1 cellular context compared by ENCODE assay signal in genomic region chr18:58024139-58024538, GRCh38.
TF ChIP-seq lines count a peak whose summit lies in the region.

No MANE protein-coding gene starts in this region.

TF ChIP-seq in HepG2, 621 proteins besides CTCF, POLR2A, EP300 and RAD21 (continued from another document and continues in another):
- TF ChIP-seq ZNF281 (CRISPR knock-in tag; IDR thresholded peaks at IDR 0.05; ENCODE audit: borderline replicate concordance) (no peak), TBL1XR1 (IDR thresholded peaks at IDR 0.05; ENCODE audit: borderline replicate concordance, low read length, partially characterized antibody) (no peak), PHF21A (CRISPR knock-in tag; IDR thresholded peaks at IDR 0.05) (peak; percentile 46; the same call in 1 of the 2 replicates), ZMYM4 (CRISPR knock-in tag; IDR thresholded peaks at IDR 0.05) (no peak), ZSCAN9 (CRISPR knock-in tag; IDR thresholded peaks at IDR 0.05; ENCODE audit: borderline replicate concordance) (0 out of 2 replicates have a peak, but pooled peaks have one; percentile 23), ZSCAN29 (CRISPR knock-in tag; conservative IDR thresholded peaks at IDR 0.05) (0 out of 2 replicates have a peak, but pooled peaks have one; percentile 66), NFYB (CRISPR knock-in tag; IDR thresholded peaks at IDR 0.05) (peak; percentile 48; the same call in 1 of the 2 replicates), ZNF326 (CRISPR knock-in tag; IDR thresholded peaks at IDR 0.05; ENCODE audit: borderline replicate concordance) (no peak), ZNF354B (CRISPR knock-in tag; IDR thresholded peaks at IDR 0.05) (no peak), ZNF629 (CRISPR knock-in tag; conservative IDR thresholded peaks at IDR 0.05) (peak; percentile 13; the same call in 1 of the 2 replicates), MBNL3 (CRISPR knock-in tag; conservative IDR thresholded peaks at IDR 0.05) (no peak), NFIC (IDR thresholded peaks at IDR 0.05; ENCODE audit: low read length) (peak; percentile 76), HOXA3 (CRISPR knock-in tag; IDR thresholded peaks at IDR 0.05) (peak; percentile 32; the same call in 1 of the 2 replicates), ZFX (CRISPR knock-in tag; IDR thresholded peaks at IDR 0.05; ENCODE audit: low read depth) (no peak), TARDBP (CRISPR knock-in tag; IDR thresholded peaks at IDR 0.05) (peak; percentile 56; the same call in 1 of the 2 replicates), REL (CRISPR knock-in tag; conservative IDR thresholded peaks at IDR 0.05) (no peak), FOXP4 (CRISPR knock-in tag; IDR thresholded peaks at IDR 0.05) (peak; percentile 82), CREB1 (IDR thresholded peaks at IDR 0.05) (no peak), CREB1 (CRISPR knock-in tag; IDR thresholded peaks at IDR 0.05) (peak; percentile 48; the same call in 1 of the 2 replicates), SRSF1 (optimal IDR thresholded peaks at IDR 0.05; ENCODE audit: low read depth, low read length) (no peak), ARNTL (CRISPR knock-in tag; IDR thresholded peaks at IDR 0.05) (peak; percentile 30; the same call in 1 of the 2 replicates), TRAFD1 (CRISPR knock-in tag; IDR thresholded peaks at IDR 0.05; ENCODE audit: borderline replicate concordance) (no peak), ZNF329 (CRISPR knock-in tag; IDR thresholded peaks at IDR 0.05; ENCODE audit: low read depth) (no peak), ZNF607 (CRISPR knock-in tag; IDR thresholded peaks at IDR 0.05; ENCODE audit: borderline replicate concordance) (no peak), ZNF646 (CRISPR knock-in tag; IDR thresholded peaks at IDR 0.05) (no peak), SOX5 (CRISPR knock-in tag; IDR thresholded peaks at IDR 0.05; ENCODE audit: borderline replicate concordance) (peak; percentile 89), ZNF614 (CRISPR knock-in tag; IDR thresholded peaks at IDR 0.05; ENCODE audit: borderline replicate concordance) (no peak), ZFP36L2 (CRISPR knock-in tag; IDR thresholded peaks at IDR 0.05) (no peak), MBD4 (IDR thresholded peaks at IDR 0.05; ENCODE audit: borderline replicate concordance, low read length) (no peak), YEATS2 (CRISPR knock-in tag; IDR thresholded peaks at IDR 0.05; ENCODE audit: borderline replicate concordance) (no peak), ZNF710 (CRISPR knock-in tag; IDR thresholded peaks at IDR 0.05; ENCODE audit: borderline replicate concordance) (0 out of 2 replicates have a peak, but pooled peaks have one; percentile 76), ZMYM2 (CRISPR knock-in tag; IDR thresholded peaks at IDR 0.05) (no peak), HNF4G (IDR thresholded peaks at IDR 0.05; ENCODE audit: borderline replicate concordance, low read depth, low read length) (peak; percentile 89), HNF4G (CRISPR knock-in tag; IDR thresholded peaks at IDR 0.05; ENCODE audit: borderline replicate concordance, low read depth) (no peak), CREM (IDR thresholded peaks at IDR 0.05) (peak; percentile 65), CREM (CRISPR knock-in tag; IDR thresholded peaks at IDR 0.05) (no peak), HDAC2 (CRISPR knock-in tag; IDR thresholded peaks at IDR 0.05) (peak; percentile 67), ZSCAN25 (CRISPR knock-in tag; IDR thresholded peaks at IDR 0.05) (no peak), TGIF2 (CRISPR knock-in tag; IDR thresholded peaks at IDR 0.05) (no peak), ETV5 (CRISPR knock-in tag; IDR thresholded peaks at IDR 0.05; ENCODE audit: borderline replicate concordance) (peak; percentile 26; the same call in 1 of the 2 replicates), RBAK (CRISPR knock-in tag; IDR thresholded peaks at IDR 0.05) (no peak), CHCHD3 (CRISPR knock-in tag; IDR thresholded peaks at IDR 0.05) (no peak), ZUFSP (CRISPR knock-in tag; IDR thresholded peaks at IDR 0.05; ENCODE audit: borderline replicate concordance) (no peak), MIXL1 (CRISPR knock-in tag; IDR thresholded peaks at IDR 0.05) (peak; percentile 16; the same call in 1 of the 2 replicates), DNMT3B (CRISPR knock-in tag; conservative IDR thresholded peaks at IDR 0.05) (no peak), NFATC3 (CRISPR knock-in tag; IDR thresholded peaks at IDR 0.05) (no peak), ZNF879 (CRISPR knock-in tag; IDR thresholded peaks at IDR 0.05) (no peak), ELF4 (CRISPR knock-in tag; IDR thresholded peaks at IDR 0.05; ENCODE audit: borderline replicate concordance) (no peak), POLR2G (IDR thresholded peaks at IDR 0.05; ENCODE audit: low read depth, low read length) (no peak), SOX13 (IDR thresholded peaks at IDR 0.05) (peak; percentile 74), SOX13 (CRISPR knock-in tag; conservative IDR thresholded peaks at IDR 0.05 in 1 of 2, IDR thresholded peaks at IDR 0.05 in 1 of 2) (peak in 1 of 2 experiments; percentile 95; a peak in 2 of 4 replicates), KAT8 (CRISPR knock-in tag; IDR thresholded peaks at IDR 0.05) (peak; percentile 47; the same call in 1 of the 2 replicates), GTF3A (CRISPR knock-in tag; conservative IDR thresholded peaks at IDR 0.05) (no peak), NCOA2 (CRISPR knock-in tag; IDR thresholded peaks at IDR 0.05) (peak; percentile 56; the same call in 1 of the 2 replicates), GFI1 (CRISPR knock-in tag; IDR thresholded peaks at IDR 0.05; ENCODE audit: borderline replicate concordance) (0 out of 2 replicates have a peak, but pooled peaks have one; percentile 71)
- TF ChIP-seq, protein P1, sequence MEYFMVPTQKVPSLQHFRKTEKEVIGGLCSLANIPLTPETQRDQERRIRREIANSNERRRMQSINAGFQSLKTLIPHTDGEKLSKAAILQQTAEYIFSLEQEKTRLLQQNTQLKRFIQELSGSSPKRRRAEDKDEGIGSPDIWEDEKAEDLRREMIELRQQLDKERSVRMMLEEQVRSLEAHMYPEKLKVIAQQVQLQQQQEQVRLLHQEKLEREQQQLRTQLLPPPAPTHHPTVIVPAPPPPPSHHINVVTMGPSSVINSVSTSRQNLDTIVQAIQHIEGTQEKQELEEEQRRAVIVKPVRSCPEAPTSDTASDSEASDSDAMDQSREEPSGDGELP (IDR thresholded peaks at IDR 0.05; ENCODE audit: borderline replicate concordance, low read depth) = peak; percentile 96
